In genomic region chr20:38790210-38791053, GRCh38 we compare ENCODE assay signal across 8 cellular contexts. TPM values are rescaled to one million over a fixed set of nuclear protein-coding genes. Genes with fewer than 3 reads are reported as not detected.
A peak's percentile ranks its signal among the peaks of the same experiment; 100 is the strongest.
DNase-seq lines count a peak whose midpoint lies in the region; ATAC-seq and TF ChIP-seq lines count a peak whose summit lies in the region.

No MANE protein-coding gene starts in this region.

- peaks cover 0 to 14% of the 10 kb centered on the region in 2 donors for H3K9me3 Mint-ChIP-seq in stimulated activated naive CD8-positive, alpha-beta T cell treated with anti-CD3 and anti-CD28 coated beads, Interleukin-15, amount 100 ng/mL, for 72 hours
- H3K9me3 Mint-ChIP-seq in activated T-cell treated with anti-CD3 and anti-CD28 coated beads, Interleukin-2, amount 50 U/mL, for 24 hours = no peaks in the 10 kb centered on the region

- H3K4me3 ChIP-seq in hepatocyte = no peak overlapping the region

- no peak overlapping the region for H3K27ac ChIP-seq in hepatocyte

- H2AFZ ChIP-seq in hepatocyte = no peak overlapping the region

- no peaks in the 10 kb centered on the region for H3K4me1 ChIP-seq in hepatocyte (ENCODE audit: insufficient read depth)

- H3K27me3 Mint-ChIP-seq in stimulated activated naive CD8-positive, alpha-beta T cell treated with anti-CD3 and anti-CD28 coated beads, Interleukin-15, amount 100 ng/mL, for 72 hours = no peaks in the 10 kb centered on the region
- H3K27me3 Mint-ChIP-seq in activated T-cell treated with anti-CD3 and anti-CD28 coated beads, Interleukin-2, amount 50 U/mL, for 24 hours = no peaks in the 10 kb centered on the region

- ATAC-seq in stimulated activated naive CD8-positive, alpha-beta T cell treated with anti-CD3 and anti-CD28 coated beads, Interleukin-15, amount 100 ng/mL, for 72 hours = peak; percentile 57
- no peak for ATAC-seq in stimulated activated naive CD8-positive, alpha-beta T cell treated with anti-CD3 and anti-CD28 coated beads, Interleukin-15, Interleukin-2, amounts not matched to agents 100 U/mL and 50 U/mL, for 24 hours
- ATAC-seq in GM18511 (IDR thresholded peaks at IDR 0.05; ENCODE audit: unreplicated experiment) = no peak

- WGBS in hepatocyte (ENCODE audit: low lambda C conversion rate, missing lambda C conversion rate) = 38% methylated on average over 15 of the region's 15 CpGs

- peak; percentile 63 for TF ChIP-seq CTCF in hepatocyte (IDR thresholded peaks at IDR 0.05; ENCODE audit: poor library complexity)

- H3K9me3 ChIP-seq in hepatocyte (ENCODE audit: low read depth) = no peaks in the 10 kb centered on the region

- H3K36me3 Mint-ChIP-seq in activated T-cell treated with anti-CD3 and anti-CD28 coated beads, Interleukin-2, amount 50 U/mL, for 24 hours (ENCODE audit: low read depth) = no peaks in the 10 kb centered on the region

- H3K27me3 ChIP-seq in hepatocyte = no peaks in the 10 kb centered on the region

- no peaks in the 10 kb centered on the region for H3K36me3 ChIP-seq in hepatocyte (replicated peaks; ENCODE audit: insufficient read depth, low read depth)

- no peak overlapping the region for H3K4me2 ChIP-seq in hepatocyte

- no peak overlapping the region for H3K27ac Mint-ChIP-seq in stimulated activated naive CD8-positive, alpha-beta T cell treated with anti-CD3 and anti-CD28 coated beads, Interleukin-15, amount 100 ng/mL, for 72 hours
- no peak overlapping the region for H3K27ac Mint-ChIP-seq in activated T-cell treated with anti-CD3 and anti-CD28 coated beads, Interleukin-2, amount 50 U/mL, for 24 hours

- no peaks in the 10 kb centered on the region for H3K9me2 ChIP-seq in hepatocyte (replicated peaks; ENCODE audit: insufficient read depth)

- no peaks in the 10 kb centered on the region for H4K20me1 ChIP-seq in hepatocyte (ENCODE audit: insufficient read depth, poor library complexity, severe bottlenecking)

- H3K4me1 Mint-ChIP-seq in stimulated activated naive CD8-positive, alpha-beta T cell treated with anti-CD3 and anti-CD28 coated beads, Interleukin-15, amount 100 ng/mL, for 72 hours = peaks cover 6% of the 10 kb centered on the region
- H3K4me1 Mint-ChIP-seq in activated T-cell treated with anti-CD3 and anti-CD28 coated beads, Interleukin-2, amount 50 U/mL, for 24 hours (ENCODE audit: low read depth) = peaks cover 21% of the 10 kb centered on the region

- no peaks in the 10 kb centered on the region for H3K79me2 ChIP-seq in hepatocyte

- peak overlapping the region in 1 of 2 donors; percentile 61 for H3K4me3 Mint-ChIP-seq in stimulated activated naive CD8-positive, alpha-beta T cell treated with anti-CD3 and anti-CD28 coated beads, Interleukin-15, amount 100 ng/mL, for 72 hours
- no peak overlapping the region for H3K4me3 Mint-ChIP-seq in activated T-cell treated with anti-CD3 and anti-CD28 coated beads, Interleukin-2, amount 50 U/mL, for 24 hours

- peak in 1 of 2 donors; percentile 28 for DNase-seq in stimulated activated naive CD8-positive, alpha-beta T cell treated with anti-CD3 and anti-CD28 coated beads, Interleukin-15, amount 100 ng/mL, for 72 hours
- no peak for DNase-seq in stimulated activated naive CD8-positive, alpha-beta T cell treated with anti-CD3 and anti-CD28 coated beads, Interleukin-15, Interleukin-2, amounts not matched to agents 100 U/mL and 50 U/mL, for 24 hours
- peak; percentile 83 for DNase-seq in NCI-H2227 (lab: John Stamatoyannopoulos, UW; ENCODE audit: unreplicated experiment)
- peak; percentile 46 for DNase-seq in activated T-cell treated with anti-CD3 and anti-CD28 coated beads, Interleukin-2, amount 50 U/mL, for 24 hours
- peak; percentile 63 for DNase-seq in hepatocyte (ENCODE audit: low spot score)
- peak; percentile 60 for DNase-seq in stimulated activated CD8-positive, alpha-beta memory T cell treated with anti-CD3 and anti-CD28 coated beads, Interleukin-4, amount 100 ng/mL, for 48 hours
- no peak for DNase-seq in NCI-H345 treated with DMSO at 0.1 percent for 48 hours (lab: John Stamatoyannopoulos, UW; ENCODE audit: unreplicated experiment)

RNA-seq across cellular contexts. Expression of gene PPP1R16B, which starts 15.1 kb away (rescaled TPM):
- 0.33 and 0.40 TPM in 2 replicates for total RNA-seq in hepatocyte
- polyA plus RNA-seq in hepatocyte = 0.28 TPM in 1 of 2 replicates, not detected in the other

RNA-seq across cellular contexts. Expression of gene ACTR5, which starts 42.2 kb away (rescaled TPM):
- 5.4 and 8.5 TPM in 2 replicates for total RNA-seq in hepatocyte
- polyA plus RNA-seq in hepatocyte = 8.1 and 10.1 TPM in 2 replicates

Comparison
In these comparisons a context has a peak if more than half of its experiments do, and no peak if none do; other contexts are left out.
1. DNase-seq: peak in NCI-H2227 (single experiment), activated T-cell treated with anti-CD3 and anti-CD28 coated beads, Interleukin-2, amount 50 U/mL, for 24 hours (single experiment), hepatocyte (single experiment) and stimulated activated CD8-positive, alpha-beta memory T cell treated with anti-CD3 and anti-CD28 coated beads, Interleukin-4, amount 100 ng/mL, for 48 hours (single experiment); none in stimulated activated naive CD8-positive, alpha-beta T cell treated with anti-CD3 and anti-CD28 coated beads, Interleukin-15, Interleukin-2, amounts not matched to agents 100 U/mL and 50 U/mL, for 24 hours (single experiment) and NCI-H345 treated with DMSO at 0.1 percent for 48 hours (single experiment).